8 cellular contexts compared by ENCODE assay signal in genomic region chr1:10209590-10209904, GRCh38. TPM values are rescaled to one million over a fixed set of nuclear protein-coding genes. Genes with fewer than 3 reads are reported as not detected.
A peak's percentile ranks its signal among the peaks of the same experiment; 100 is the strongest.
DNase-seq lines count a peak whose midpoint lies in the region; ATAC-seq and TF ChIP-seq lines count a peak whose summit lies in the region.

No MANE protein-coding gene starts in this region.

- H3K27ac Mint-ChIP-seq in WTC11 (peak overlapping the region; percentile 94), glutamatergic neuron (ENCODE audit: unreplicated experiment) (peak overlapping the region; percentile 95)

- no peak for TF ChIP-seq CTCF in WTC11 (IDR thresholded peaks at IDR 0.05)
- TF ChIP-seq CTCF in glutamatergic neuron (IDR thresholded peaks at IDR 0.05; ENCODE audit: partially characterized antibody, unreplicated experiment), result no peak

- no peaks in the 10 kb centered on the region for H3K27me3 ChIP-seq in skeletal muscle tissue (ENCODE audit: control insufficient read depth in 3 of 3, insufficient read depth in 3 of 3, low read length in 3 of 3)

- H3K4me3 Mint-ChIP-seq in WTC11, result peak overlapping the region; percentile 92
- H3K4me3 Mint-ChIP-seq in glutamatergic neuron (ENCODE audit: unreplicated experiment), result peak overlapping the region; percentile 90

- peak overlapping the region; percentile 90 to 94 (median 94) for H3K9ac ChIP-seq in skeletal muscle tissue (ENCODE audit: low read depth in 1 of 3, low read length in 3 of 3)

- no peaks in the 10 kb centered on the region for H3K9me3 Mint-ChIP-seq in WTC11
- H3K9me3 Mint-ChIP-seq in glutamatergic neuron (ENCODE audit: unreplicated experiment), result peaks cover 7% of the 10 kb centered on the region

- CTCF ChIA-PET in WTC11 (lab: Charles Lee), result interaction anchor here (0.6 to 2.1 kb wide), 43 partner anchors 8 to 584 kb away, joined by 3 to 29 read pairs (median 5); partner anchors contain the start of genes CENPS, LZIC, NMNAT1 and UBE4B

- peaks cover 22% of the 10 kb centered on the region in 3 donors for H3K4me1 ChIP-seq in skeletal muscle tissue (ENCODE audit: control insufficient read depth in 3 of 3, insufficient read depth in 3 of 3, low read length in 3 of 3)

- DNase-seq in WTC11 (ENCODE audit: low spot score), result no peak
- DNase-seq in glutamatergic neuron, result no peak
- no peak for DNase-seq in NCI-H1436 (lab: John Stamatoyannopoulos, UW)
- no peak for DNase-seq in activated effector memory CD4-positive, alpha-beta T cell treated with Interleukin-2 at 50 U/mL for 16 hours
- DNase-seq in mesenteric fat pad (ENCODE audit: low spot score), result no peak

- peak overlapping the region; percentile 100 for H3K27ac ChIP-seq in skeletal muscle tissue (ENCODE audit: low read depth, low read length)

- no peaks in the 10 kb centered on the region for H3K36me3 ChIP-seq in skeletal muscle tissue (ENCODE audit: control insufficient read depth in 3 of 3, insufficient read depth in 3 of 3, low read length in 3 of 3)

- peak overlapping the region; percentile 80 to 88 (median 85) for H3K4me3 ChIP-seq in skeletal muscle tissue (ENCODE audit: low read length in 3 of 3)

- ATAC-seq in GM19455 (IDR thresholded peaks at IDR 0.05; ENCODE audit: unreplicated experiment) (peak; percentile 2), WTC11 (peak; percentile 4), HG02678 (IDR thresholded peaks at IDR 0.05; ENCODE audit: unreplicated experiment) (no peak)

- H3K36me3 Mint-ChIP-seq in WTC11, result no peaks in the 10 kb centered on the region
- H3K36me3 Mint-ChIP-seq in glutamatergic neuron (ENCODE audit: unreplicated experiment), result no peaks in the 10 kb centered on the region

- H3K4me1 Mint-ChIP-seq in WTC11 (peaks cover 27% of the 10 kb centered on the region), glutamatergic neuron (ENCODE audit: low read depth, unreplicated experiment) (peaks cover 13% of the 10 kb centered on the region)

- H3K27me3 Mint-ChIP-seq in WTC11 (ENCODE audit: low read depth), result peaks cover 4% of the 10 kb centered on the region; the same call in 1 of the 2 replicates
- peaks cover 16% of the 10 kb centered on the region for H3K27me3 Mint-ChIP-seq in glutamatergic neuron (ENCODE audit: unreplicated experiment)

- H3K9me3 ChIP-seq in skeletal muscle tissue (ENCODE audit: control insufficient read depth in 3 of 3, low read length in 3 of 3), result no peaks in the 10 kb centered on the region

- POLR2A ChIA-PET in WTC11 (lab: Charles Lee), result interaction anchor here (1.1 to 1.3 kb wide), 4 partner anchors 8 to 299 kb away, joined by 3 to 5 read pairs (median 4); no protein-coding TSS in a partner anchor

TF ChIP-seq in WTC11, 78 proteins besides CTCF, POLR2A, EP300 and RAD21:
- TF ChIP-seq ZNF219 (CRISPR knock-in tag; IDR thresholded peaks at IDR 0.05; ENCODE audit: borderline replicate concordance), result no peak
- TF ChIP-seq IRF1 (CRISPR knock-in tag; IDR thresholded peaks at IDR 0.05), result no peak
- TF ChIP-seq ZNF532 (CRISPR knock-in tag; IDR thresholded peaks at IDR 0.05; ENCODE audit: borderline replicate concordance), result no peak
- no peak for TF ChIP-seq ZNF396 (CRISPR knock-in tag; IDR thresholded peaks at IDR 0.05; ENCODE audit: borderline replicate concordance)
- TF ChIP-seq IRF2 (CRISPR knock-in tag; IDR thresholded peaks at IDR 0.05; ENCODE audit: borderline replicate concordance, low read depth), result no peak
- TF ChIP-seq CREB1 (CRISPR knock-in tag; IDR thresholded peaks at IDR 0.05), result no peak
- TF ChIP-seq ZNF671 (CRISPR knock-in tag; IDR thresholded peaks at IDR 0.05), result no peak
- no peak for TF ChIP-seq NFYB (CRISPR knock-in tag; conservative IDR thresholded peaks at IDR 0.05; ENCODE audit: low read depth)
- TF ChIP-seq ATF2 (CRISPR knock-in tag; IDR thresholded peaks at IDR 0.05; ENCODE audit: borderline replicate concordance, low read depth), result no peak
- no peak for TF ChIP-seq SMAD3 (CRISPR knock-in tag; IDR thresholded peaks at IDR 0.05; ENCODE audit: borderline replicate concordance)

RNA-seq across cellular contexts. Expression of gene KIF1B, which starts 0.8 kb away (rescaled TPM):
- 63.1 to 70.1 TPM (median 64.9 TPM) in 3 replicates for total RNA-seq in WTC11 (2021)
- total RNA-seq in glutamatergic neuron (ENCODE audit: unreplicated experiment), result 261 TPM
- total RNA-seq in skeletal muscle tissue, result 127 TPM
- total RNA-seq in mesenteric fat pad, result 59.3 TPM
